ENCODE assay signal across 23 cellular contexts in the genomic region with DNA sequence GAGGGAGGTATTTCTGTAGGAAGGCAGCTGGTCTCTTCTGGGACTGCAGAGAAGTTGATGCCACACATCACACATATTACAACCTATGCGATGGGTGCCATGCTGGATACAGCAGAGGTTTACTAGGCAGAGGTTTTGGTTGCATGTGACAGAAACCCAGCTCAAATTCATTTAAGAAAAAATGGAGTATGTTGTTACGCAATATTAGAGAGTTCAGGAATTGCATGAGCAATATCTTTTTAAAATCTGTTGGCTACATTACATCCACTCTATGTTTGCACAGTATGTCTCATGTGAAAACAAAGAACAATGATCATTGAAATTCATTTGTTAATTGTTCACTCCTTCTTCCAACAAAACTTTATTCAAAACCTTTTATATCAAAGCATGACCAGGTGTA.
A peak's percentile ranks its signal among the peaks of the same experiment; 100 is the strongest.
DNase-seq lines count a peak whose midpoint lies in the region; ATAC-seq, FAIRE-seq and TF ChIP-seq lines count a peak whose summit lies in the region.
"Had no signal": no experiment of that assay in that cellular context is flagged by ENCODE, and none has a peak within 500 bp of the region (broad histone marks: within the 10 kb centered on the region; RNA-seq: fewer than 3 reads in every experiment).

No MANE protein-coding gene starts in this region.

- H3K79me2 ChIP-seq in HepG2 (ENCODE audit: insufficient read depth, low read length): no peaks in the 10 kb centered on the region
- no peaks in the 10 kb centered on the region for H3K79me2 ChIP-seq in K562 (ENCODE audit: control insufficient read depth, insufficient read depth, low read length)

- no peaks in the 10 kb centered on the region for H3K27me3 ChIP-seq in HepG2 (ENCODE audit: control insufficient read depth in 1 of 2, insufficient read depth in 2 of 2, low read length in 2 of 2)
- H3K27me3 ChIP-seq in right lobe of liver: no peaks in the 10 kb centered on the region
- no peaks in the 10 kb centered on the region for H3K27me3 ChIP-seq in K562 (ENCODE audit: control insufficient read depth in 2 of 2, insufficient read depth in 2 of 2, low read length in 2 of 2)
- H3K27me3 ChIP-seq: BE2C; BLaER1 treated with 17β-estradiol and CSF1 and Interleukin-3, amounts not matched to agents 10 nM and 100 nM had no signal

- H3K9ac ChIP-seq in HepG2 (ENCODE audit: insufficient read depth, low read depth, low read length): no peak overlapping the region
- H3K9ac ChIP-seq in K562 (ENCODE audit: insufficient read depth in 1 of 2, low read depth in 2 of 2, low read length in 2 of 2): no peak overlapping the region
- H3K9ac ChIP-seq: BLaER1 treated with 17β-estradiol and CSF1 and Interleukin-3, amounts not matched to agents 10 nM and 100 nM had no signal

- H4K20me1 ChIP-seq in HepG2 (ENCODE audit: insufficient read depth, low read length) (no peaks in the 10 kb centered on the region), K562 (replicated peaks; ENCODE audit: control insufficient read depth, insufficient read depth, low read length) (no peaks in the 10 kb centered on the region)
- H4K20me1 ChIP-seq: BLaER1 treated with 17β-estradiol and CSF1 and Interleukin-3, amounts not matched to agents 10 nM and 100 nM had no signal

- TF ChIP-seq EP300 in HepG2 (IDR thresholded peaks at IDR 0.05; ENCODE audit: low read depth in 2 of 2, low read length in 2 of 2) (no peak), HepG2 (CRISPR knock-in tag; IDR thresholded peaks at IDR 0.05; ENCODE audit: borderline replicate concordance) (no peak), K562 (IDR thresholded peaks at IDR 0.05; ENCODE audit: low read length) (no peak)

- H3K36me3 ChIP-seq in HepG2 (replicated peaks in 1 of 2; ENCODE audit: control insufficient read depth in 1 of 2, insufficient read depth in 2 of 2, low read length in 2 of 2) (no peaks in the 10 kb centered on the region), right lobe of liver (no peaks in the 10 kb centered on the region), K562 (ENCODE audit: control insufficient read depth, insufficient read depth, low read length) (no peaks in the 10 kb centered on the region)
- H3K36me3 ChIP-seq: BE2C; BLaER1 treated with 17β-estradiol and CSF1 and Interleukin-3, amounts not matched to agents 10 nM and 100 nM; HAP-1 had no signal

- no peak for ATAC-seq in HepG2
- no peak for ATAC-seq in right lobe of liver
- ATAC-seq in K562: no peak
- ATAC-seq in GM18870 (IDR thresholded peaks at IDR 0.05; ENCODE audit: unreplicated experiment): no peak
- ATAC-seq: A549, GM12878, GM23338 had no signal

- POLR2A ChIA-PET in HepG2 (lab: Yijun Ruan, JAX) (no interaction called here), K562 (lab: Yijun Ruan, JAX) (no interaction called here)

- no peak for TF ChIP-seq CTCF in HepG2 (CRISPR knock-in tag; IDR thresholded peaks at IDR 0.05)
- TF ChIP-seq CTCF in right lobe of liver (IDR thresholded peaks at IDR 0.05): no peak
- TF ChIP-seq CTCF in K562 (IDR thresholded peaks at IDR 0.05 in 2 of 3, conservative IDR thresholded peaks at IDR 0.05 in 1 of 3; ENCODE audit: insufficient read depth in 2 of 3, low read depth in 1 of 3, low read length in 3 of 3): no peak
- TF ChIP-seq CTCF in epithelial cell of esophagus (IDR thresholded peaks at IDR 0.05; ENCODE audit: insufficient read depth, low read depth, low read length, missing control alignments): no peak
- no peak for TF ChIP-seq CTCF in coronary artery (IDR thresholded peaks at IDR 0.05)

- TF ChIP-seq POLR2A in HepG2 (IDR thresholded peaks at IDR 0.05; ENCODE audit: insufficient read depth in 1 of 2, low read depth in 2 of 2, low read length in 2 of 2): no peak
- TF ChIP-seq POLR2A in right lobe of liver (IDR thresholded peaks at IDR 0.05): no peak
- no peak for TF ChIP-seq POLR2A in K562 (conservative IDR thresholded peaks at IDR 0.05)

- H3K4me1 ChIP-seq in HepG2 (ENCODE audit: insufficient read depth, low read length) (no peaks in the 10 kb centered on the region), right lobe of liver (no peaks in the 10 kb centered on the region), K562 (replicated peaks in 1 of 2; ENCODE audit: control insufficient read depth in 2 of 2, insufficient read depth in 2 of 2, low read length in 2 of 2) (no peaks in the 10 kb centered on the region)
- H3K4me1 ChIP-seq: A549; BLaER1 treated with 17β-estradiol and CSF1 and Interleukin-3, amounts not matched to agents 10 nM and 100 nM; HAP-1 had no signal

- FAIRE-seq in HepG2 (lab: Jason Lieb, UNC) (no peak), K562 (lab: Jason Lieb, UNC) (no peak)
- FAIRE-seq: A549, GM12878, H54 had no signal

- H3K9me3 ChIP-seq in HepG2 (ENCODE audit: low read length) (no peaks in the 10 kb centered on the region; the same call in 1 of the 2 replicates), right lobe of liver (no peaks in the 10 kb centered on the region), K562 (replicated peaks; ENCODE audit: control insufficient read depth, insufficient read depth, low read depth, low read length) (no peaks in the 10 kb centered on the region)
- H3K9me3 ChIP-seq: A549, BE2C had no signal

- TF ChIP-seq RAD21 in HepG2 (CRISPR knock-in tag; IDR thresholded peaks at IDR 0.05): no peak
- TF ChIP-seq RAD21 in K562 (CRISPR knock-in tag; conservative IDR thresholded peaks at IDR 0.05 in 1 of 2, IDR thresholded peaks at IDR 0.05 in 1 of 2): no peak

- in situ Hi-C loops in HepG2 (cut with HindIII; ENCODE audit: extremely low pct_ligation_motif_present, low pct_unique_long_range_greater_than_20kb): no loop called here
- in situ Hi-C loops in K562 (cut with MboI): no loop called here

- BruUV-seq in HepG2 (replicated peaks; lab: Mats Ljungman, UMichigan): no TSS peak
- no TSS peak for BruUV-seq in K562 (replicated peaks; lab: Mats Ljungman, UMichigan)

- H3K27ac ChIP-seq in HepG2 (ENCODE audit: extremely low read length, insufficient read depth, low read length): no peak overlapping the region
- H3K27ac ChIP-seq in right lobe of liver: no peak overlapping the region
- no peak overlapping the region for H3K27ac ChIP-seq in K562 (ENCODE audit: extremely low read depth, low read depth, low read length)
- H3K27ac ChIP-seq in coronary artery: no peak overlapping the region
- H3K27ac ChIP-seq: A549; BLaER1 treated with 17β-estradiol and CSF1 and Interleukin-3, amounts not matched to agents 10 nM and 100 nM had no signal

- H3K9me1 ChIP-seq in K562 (ENCODE audit: control insufficient read depth, insufficient read depth, low read length): no peaks in the 10 kb centered on the region

- H3K4me3 ChIP-seq in HepG2 (replicated peaks in 1 of 3; ENCODE audit: insufficient read depth in 1 of 3, low read depth in 2 of 3, low read length in 3 of 3) (no peak overlapping the region), right lobe of liver (no peak overlapping the region), K562 (no peak overlapping the region), epithelial cell of esophagus (ENCODE audit: low read length) (no peak overlapping the region), coronary artery (no peak overlapping the region)
- H3K4me3 ChIP-seq: A549; BLaER1 treated with 17β-estradiol and CSF1 and Interleukin-3, amounts not matched to agents 10 nM and 100 nM; GM12878; GM23338; HAP-1 had no signal

- H3K4me2 ChIP-seq in HepG2 (ENCODE audit: low read depth, low read length) (no peak overlapping the region), K562 (ENCODE audit: insufficient read depth, low read length) (no peak overlapping the region)
- H3K4me2 ChIP-seq: A549; BLaER1 treated with 17β-estradiol and CSF1 and Interleukin-3, amounts not matched to agents 10 nM and 100 nM; GM23338 had no signal

- DNase-seq in HepG2 (ENCODE audit: low spot score) (no peak), right lobe of liver (no peak), K562 (ENCODE audit: extremely low read depth in 1 of 4, low spot score in 3 of 4) (no peak), epithelial cell of esophagus (ENCODE audit: low read depth) (peak; percentile 63), coronary artery (ENCODE audit: low spot score) (no peak), NCI-H1092 (lab: John Stamatoyannopoulos, UW) (no peak)
- DNase-seq: 8988T; ACHN; AML-193; BE2C; CD4-positive, alpha-beta T cell; CD8-positive, alpha-beta memory T cell; DMS79; EL; GDM1; HFFc6 had no signal

- H2AFZ ChIP-seq in HepG2 (ENCODE audit: low read length) (no peak overlapping the region), K562 (ENCODE audit: low read depth, low read length) (no peak overlapping the region)
- H2AFZ ChIP-seq: GM23338 had no signal

- CTCF ChIA-PET in HepG2 (lab: Yijun Ruan, JAX; ENCODE audit: low intra/inter-chr PET ratio, low total read pairs): no interaction called here
- CTCF ChIA-PET in K562 (lab: Yijun Ruan, JAX; ENCODE audit: low intra/inter-chr PET ratio): no interaction called here

- WGBS in HepG2 (ENCODE audit: low lambda C conversion rate): 73% methylated on average over 2 of the region's 2 CpGs
- WGBS in right lobe of liver (ENCODE audit: insufficient coverage, low coverage, low lambda C conversion rate, missing lambda C conversion rate): 83% methylated on average over 2 of the region's 2 CpGs
- 0% methylated on average over 2 of the region's 2 CpGs for WGBS in K562 (ENCODE audit: insufficient coverage, low coverage, missing lambda C conversion rate)

- intact Hi-C loops in HepG2 (cut with micrococcal nuclease; ENCODE audit: unreplicated experiment) (no loop called here), right lobe of liver (cut with DNase I) (no loop called here), K562 (cut with micrococcal nuclease) (no loop called here)

TF ChIP-seq in HepG2, 621 proteins besides CTCF, POLR2A, EP300 and RAD21:
- TF ChIP-seq CEBPB (IDR thresholded peaks at IDR 0.05; ENCODE audit: borderline replicate concordance, low read depth, low read length) (peak; percentile 84; the same call in 1 of the 2 replicates), ZNF337 (CRISPR knock-in tag; IDR thresholded peaks at IDR 0.05; ENCODE audit: borderline replicate concordance, low read depth) (no peak)

TF ChIP-seq in K562, 482 proteins besides CTCF, POLR2A, EP300 and RAD21:
- TF ChIP-seq CEBPG (CRISPR knock-in tag; IDR thresholded peaks at IDR 0.05) (no peak), CEBPG (tag; conservative IDR thresholded peaks at IDR 0.05 in 1 of 2, IDR thresholded peaks at IDR 0.05 in 1 of 2) (peak; percentile 24 to 90; a peak in 2 of 4 replicates), CEBPB (tag; IDR thresholded peaks at IDR 0.05) (peak; percentile 69), POLR3G (IDR thresholded peaks at IDR 0.05; ENCODE audit: extremely low read depth, insufficient read length, insufficient replicate concordance) (no peak)
TF ChIP-seq in K562: peak in this region for 2.
